ENCODE assay signal across 2 cellular contexts in the genomic region with DNA sequence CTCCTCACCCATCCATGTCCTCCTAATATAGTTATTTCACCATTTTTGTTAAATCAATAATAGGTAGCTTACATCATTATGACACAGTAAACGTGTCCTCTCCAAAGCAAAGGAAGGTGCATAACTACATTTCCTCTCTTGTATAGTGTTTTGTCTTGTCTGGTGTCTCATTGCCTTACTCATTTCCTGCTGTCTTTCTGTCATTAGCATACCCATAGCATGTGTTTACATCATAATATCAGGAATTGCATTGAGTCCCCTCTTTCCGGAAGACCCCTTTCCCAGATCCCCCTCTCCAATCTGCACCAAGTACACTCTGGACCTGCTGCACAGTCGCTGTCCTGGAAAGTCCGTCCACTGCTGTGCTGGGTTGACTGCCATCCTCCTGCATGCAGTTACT.
TF ChIP-seq lines count a peak whose summit lies in the region.

No MANE protein-coding gene starts in this region.

TF ChIP-seq in GM12891, 5 proteins besides CTCF, POLR2A, EP300 and RAD21:
- no peak for TF ChIP-seq POLR2AphosphoS5 (IDR thresholded peaks at IDR 0.05; ENCODE audit: low read depth, low read length)
- TF ChIP-seq TAF1 (IDR thresholded peaks at IDR 0.05; ENCODE audit: low read depth, low read length): no peak
- no peak for TF ChIP-seq POU2F2 (IDR thresholded peaks at IDR 0.05; ENCODE audit: low read depth, low read length)
- TF ChIP-seq PAX5 (IDR thresholded peaks at IDR 0.05; ENCODE audit: insufficient read depth, low read length, severe bottlenecking): no peak
- TF ChIP-seq SPI1 (IDR thresholded peaks at IDR 0.05; ENCODE audit: low read depth, low read length): no peak

TF ChIP-seq in H1, 55 proteins besides CTCF, POLR2A, EP300 and RAD21:
- TF ChIP-seq KDM1A (IDR thresholded peaks at IDR 0.05; ENCODE audit: borderline replicate concordance, low read length) (no peak), BCL11A (IDR thresholded peaks at IDR 0.05; ENCODE audit: low read depth in 2 of 2, low read length in 2 of 2) (no peak), CREB1 (IDR thresholded peaks at IDR 0.05) (no peak), EGR1 (IDR thresholded peaks at IDR 0.05; ENCODE audit: borderline replicate concordance, low read depth, low read length) (no peak), RFX5 (IDR thresholded peaks at IDR 0.05; ENCODE audit: borderline replicate concordance, low read depth, low read length) (no peak), HDAC6 (IDR thresholded peaks at IDR 0.05; ENCODE audit: low read depth, low read length) (no peak), SRF (IDR thresholded peaks at IDR 0.05; ENCODE audit: low read depth, low read length) (no peak), ZNF274 (IDR thresholded peaks at IDR 0.05; ENCODE audit: borderline replicate concordance, extremely low read depth, low read length) (no peak), CHD2 (IDR thresholded peaks at IDR 0.05; ENCODE audit: low read length) (no peak), TBP (IDR thresholded peaks at IDR 0.05; ENCODE audit: low read depth, low read length) (no peak), JUND (IDR thresholded peaks at IDR 0.05; ENCODE audit: low read length) (no peak), KDM4A (IDR thresholded peaks at IDR 0.05; ENCODE audit: low read depth, low read length, severe bottlenecking) (no peak), TAF7 (optimal IDR thresholded peaks at IDR 0.05; ENCODE audit: borderline replicate concordance, low read depth, low read length) (no peak), FOSL1 (IDR thresholded peaks at IDR 0.05; ENCODE audit: insufficient read depth, low read depth, low read length) (no peak), GABPA (IDR thresholded peaks at IDR 0.05; ENCODE audit: borderline replicate concordance, insufficient read depth, low read length) (no peak)
- TF ChIP-seq, protein P1, sequence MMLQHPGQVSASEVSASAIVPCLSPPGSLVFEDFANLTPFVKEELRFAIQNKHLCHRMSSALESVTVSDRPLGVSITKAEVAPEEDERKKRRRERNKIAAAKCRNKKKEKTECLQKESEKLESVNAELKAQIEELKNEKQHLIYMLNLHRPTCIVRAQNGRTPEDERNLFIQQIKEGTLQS (IDR thresholded peaks at IDR 0.05; ENCODE audit: insufficient read depth, low read depth, low read length): no peak
- TF ChIP-seq, protein P2, sequence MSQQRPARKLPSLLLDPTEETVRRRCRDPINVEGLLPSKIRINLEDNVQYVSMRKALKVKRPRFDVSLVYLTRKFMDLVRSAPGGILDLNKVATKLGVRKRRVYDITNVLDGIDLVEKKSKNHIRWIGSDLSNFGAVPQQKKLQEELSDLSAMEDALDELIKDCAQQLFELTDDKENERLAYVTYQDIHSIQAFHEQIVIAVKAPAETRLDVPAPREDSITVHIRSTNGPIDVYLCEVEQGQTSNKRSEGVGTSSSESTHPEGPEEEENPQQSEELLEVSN (IDR thresholded peaks at IDR 0.05): no peak
- TF ChIP-seq, protein P3, sequence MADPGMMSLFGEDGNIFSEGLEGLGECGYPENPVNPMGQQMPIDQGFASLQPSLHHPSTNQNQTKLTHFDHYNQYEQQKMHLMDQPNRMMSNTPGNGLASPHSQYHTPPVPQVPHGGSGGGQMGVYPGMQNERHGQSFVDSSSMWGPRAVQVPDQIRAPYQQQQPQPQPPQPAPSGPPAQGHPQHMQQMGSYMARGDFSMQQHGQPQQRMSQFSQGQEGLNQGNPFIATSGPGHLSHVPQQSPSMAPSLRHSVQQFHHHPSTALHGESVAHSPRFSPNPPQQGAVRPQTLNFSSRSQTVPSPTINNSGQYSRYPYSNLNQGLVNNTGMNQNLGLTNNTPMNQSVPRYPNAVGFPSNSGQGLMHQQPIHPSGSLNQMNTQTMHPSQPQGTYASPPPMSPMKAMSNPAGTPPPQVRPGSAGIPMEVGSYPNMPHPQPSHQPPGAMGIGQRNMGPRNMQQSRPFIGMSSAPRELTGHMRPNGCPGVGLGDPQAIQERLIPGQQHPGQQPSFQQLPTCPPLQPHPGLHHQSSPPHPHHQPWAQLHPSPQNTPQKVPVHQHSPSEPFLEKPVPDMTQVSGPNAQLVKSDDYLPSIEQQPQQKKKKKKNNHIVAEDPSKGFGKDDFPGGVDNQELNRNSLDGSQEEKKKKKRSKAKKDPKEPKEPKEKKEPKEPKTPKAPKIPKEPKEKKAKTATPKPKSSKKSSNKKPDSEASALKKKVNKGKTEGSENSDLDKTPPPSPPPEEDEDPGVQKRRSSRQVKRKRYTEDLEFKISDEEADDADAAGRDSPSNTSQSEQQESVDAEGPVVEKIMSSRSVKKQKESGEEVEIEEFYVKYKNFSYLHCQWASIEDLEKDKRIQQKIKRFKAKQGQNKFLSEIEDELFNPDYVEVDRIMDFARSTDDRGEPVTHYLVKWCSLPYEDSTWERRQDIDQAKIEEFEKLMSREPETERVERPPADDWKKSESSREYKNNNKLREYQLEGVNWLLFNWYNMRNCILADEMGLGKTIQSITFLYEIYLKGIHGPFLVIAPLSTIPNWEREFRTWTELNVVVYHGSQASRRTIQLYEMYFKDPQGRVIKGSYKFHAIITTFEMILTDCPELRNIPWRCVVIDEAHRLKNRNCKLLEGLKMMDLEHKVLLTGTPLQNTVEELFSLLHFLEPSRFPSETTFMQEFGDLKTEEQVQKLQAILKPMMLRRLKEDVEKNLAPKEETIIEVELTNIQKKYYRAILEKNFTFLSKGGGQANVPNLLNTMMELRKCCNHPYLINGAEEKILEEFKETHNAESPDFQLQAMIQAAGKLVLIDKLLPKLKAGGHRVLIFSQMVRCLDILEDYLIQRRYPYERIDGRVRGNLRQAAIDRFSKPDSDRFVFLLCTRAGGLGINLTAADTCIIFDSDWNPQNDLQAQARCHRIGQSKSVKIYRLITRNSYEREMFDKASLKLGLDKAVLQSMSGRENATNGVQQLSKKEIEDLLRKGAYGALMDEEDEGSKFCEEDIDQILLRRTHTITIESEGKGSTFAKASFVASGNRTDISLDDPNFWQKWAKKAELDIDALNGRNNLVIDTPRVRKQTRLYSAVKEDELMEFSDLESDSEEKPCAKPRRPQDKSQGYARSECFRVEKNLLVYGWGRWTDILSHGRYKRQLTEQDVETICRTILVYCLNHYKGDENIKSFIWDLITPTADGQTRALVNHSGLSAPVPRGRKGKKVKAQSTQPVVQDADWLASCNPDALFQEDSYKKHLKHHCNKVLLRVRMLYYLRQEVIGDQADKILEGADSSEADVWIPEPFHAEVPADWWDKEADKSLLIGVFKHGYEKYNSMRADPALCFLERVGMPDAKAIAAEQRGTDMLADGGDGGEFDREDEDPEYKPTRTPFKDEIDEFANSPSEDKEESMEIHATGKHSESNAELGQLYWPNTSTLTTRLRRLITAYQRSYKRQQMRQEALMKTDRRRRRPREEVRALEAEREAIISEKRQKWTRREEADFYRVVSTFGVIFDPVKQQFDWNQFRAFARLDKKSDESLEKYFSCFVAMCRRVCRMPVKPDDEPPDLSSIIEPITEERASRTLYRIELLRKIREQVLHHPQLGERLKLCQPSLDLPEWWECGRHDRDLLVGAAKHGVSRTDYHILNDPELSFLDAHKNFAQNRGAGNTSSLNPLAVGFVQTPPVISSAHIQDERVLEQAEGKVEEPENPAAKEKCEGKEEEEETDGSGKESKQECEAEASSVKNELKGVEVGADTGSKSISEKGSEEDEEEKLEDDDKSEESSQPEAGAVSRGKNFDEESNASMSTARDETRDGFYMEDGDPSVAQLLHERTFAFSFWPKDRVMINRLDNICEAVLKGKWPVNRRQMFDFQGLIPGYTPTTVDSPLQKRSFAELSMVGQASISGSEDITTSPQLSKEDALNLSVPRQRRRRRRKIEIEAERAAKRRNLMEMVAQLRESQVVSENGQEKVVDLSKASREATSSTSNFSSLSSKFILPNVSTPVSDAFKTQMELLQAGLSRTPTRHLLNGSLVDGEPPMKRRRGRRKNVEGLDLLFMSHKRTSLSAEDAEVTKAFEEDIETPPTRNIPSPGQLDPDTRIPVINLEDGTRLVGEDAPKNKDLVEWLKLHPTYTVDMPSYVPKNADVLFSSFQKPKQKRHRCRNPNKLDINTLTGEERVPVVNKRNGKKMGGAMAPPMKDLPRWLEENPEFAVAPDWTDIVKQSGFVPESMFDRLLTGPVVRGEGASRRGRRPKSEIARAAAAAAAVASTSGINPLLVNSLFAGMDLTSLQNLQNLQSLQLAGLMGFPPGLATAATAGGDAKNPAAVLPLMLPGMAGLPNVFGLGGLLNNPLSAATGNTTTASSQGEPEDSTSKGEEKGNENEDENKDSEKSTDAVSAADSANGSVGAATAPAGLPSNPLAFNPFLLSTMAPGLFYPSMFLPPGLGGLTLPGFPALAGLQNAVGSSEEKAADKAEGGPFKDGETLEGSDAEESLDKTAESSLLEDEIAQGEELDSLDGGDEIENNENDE (IDR thresholded peaks at IDR 0.05; ENCODE audit: insufficient replicate concordance, low read length): no peak
